Comparison of ENCODE assay signal across 21 cellular contexts in genomic region chr7:81624021-81624630, GRCh38.
DNase-seq lines count a peak whose midpoint lies in the region; ATAC-seq, FAIRE-seq and TF ChIP-seq lines count a peak whose summit lies in the region.
"Had no signal": no experiment of that assay in that cellular context is flagged by ENCODE, and none has a peak within 500 bp of the region (broad histone marks: within the 10 kb centered on the region; RNA-seq: fewer than 3 reads in every experiment).

No MANE protein-coding gene starts in this region.

- H3K4me2 ChIP-seq in astrocyte (ENCODE audit: low read length) (no peak overlapping the region), HepG2 (ENCODE audit: low read depth, low read length) (no peak overlapping the region)

- no peak overlapping the region for H3K27ac ChIP-seq in astrocyte (ENCODE audit: low read depth, low read length)
- H3K27ac ChIP-seq in HepG2 (ENCODE audit: extremely low read length, insufficient read depth, low read length) = no peak overlapping the region
- no peak overlapping the region for H3K27ac ChIP-seq in effector memory CD4-positive, alpha-beta T cell (ENCODE audit: insufficient read depth, low read length, poor library complexity, severe bottlenecking)
- H3K27ac ChIP-seq in Peyer's patch = no peak overlapping the region
- H3K27ac ChIP-seq: vagina had no signal

- 0% methylated on average over 2 of the region's 2 CpGs for WGBS in HepG2 (ENCODE audit: low lambda C conversion rate)

- peaks cover 17% of the 10 kb centered on the region for H3K4me1 Mint-ChIP-seq in astrocyte (ENCODE audit: low read depth, unreplicated experiment)

- TF ChIP-seq EP300 in HepG2 (IDR thresholded peaks at IDR 0.05; ENCODE audit: low read depth in 2 of 2, low read length in 2 of 2) (no peak), HepG2 (CRISPR knock-in tag; IDR thresholded peaks at IDR 0.05; ENCODE audit: borderline replicate concordance) (no peak)

- no peaks in the 10 kb centered on the region for H3K9me3 ChIP-seq in astrocyte (ENCODE audit: insufficient read depth, low read depth, low read length)
- no peaks in the 10 kb centered on the region for H3K9me3 ChIP-seq in HepG2 (ENCODE audit: low read length)
- H3K9me3 ChIP-seq in effector memory CD4-positive, alpha-beta T cell (ENCODE audit: control insufficient read depth, low read length) = no peaks in the 10 kb centered on the region
- H3K9me3 ChIP-seq in Peyer's patch = no peaks in the 10 kb centered on the region
- H3K9me3 ChIP-seq: HAP-1, vagina had no signal

- H4K20me1 ChIP-seq in astrocyte (ENCODE audit: insufficient read depth, low read length) (no peaks in the 10 kb centered on the region), HepG2 (ENCODE audit: insufficient read depth, low read length) (no peaks in the 10 kb centered on the region)

- POLR2A ChIA-PET in HepG2 (lab: Yijun Ruan, JAX) = no interaction called here

- in situ Hi-C loops in HepG2 (cut with HindIII; ENCODE audit: extremely low pct_ligation_motif_present, low pct_unique_long_range_greater_than_20kb) = no loop called here

- no peak for TF ChIP-seq RAD21 in HepG2 (CRISPR knock-in tag; IDR thresholded peaks at IDR 0.05)

- H3K9me3 Mint-ChIP-seq in astrocyte (ENCODE audit: unreplicated experiment) = no peaks in the 10 kb centered on the region
- H3K9me3 Mint-ChIP-seq: activated CD4-positive, alpha-beta memory T cell treated with anti-CD3 and anti-CD28 coated beads for 36 hours; activated naive CD4-positive, alpha-beta T cell treated with anti-CD3 and anti-CD28 coated beads for 36 hours; T-helper 1 cell treated with Interleukin-12 subunit alpha and Interleukin-12 subunit beta and Interleukin-4 antibody, amounts not matched to agents 30 μg/mL and 1 μg/mL, for 36 hours had no signal

- intact Hi-C loops in HepG2 (cut with micrococcal nuclease; ENCODE audit: unreplicated experiment) = no loop called here

- H3K27me3 Mint-ChIP-seq in astrocyte (ENCODE audit: low read depth, unreplicated experiment) = no peaks in the 10 kb centered on the region
- H3K27me3 Mint-ChIP-seq: activated CD4-positive, alpha-beta memory T cell treated with anti-CD3 and anti-CD28 coated beads for 36 hours had no signal

- no peak overlapping the region for H2AFZ ChIP-seq in astrocyte (ENCODE audit: low read depth, low read length)
- no peak overlapping the region for H2AFZ ChIP-seq in HepG2 (ENCODE audit: low read length)

- peaks cover 2% of the 10 kb centered on the region for H3K4me1 ChIP-seq in astrocyte (ENCODE audit: insufficient read depth, low read length)
- H3K4me1 ChIP-seq in HepG2 (ENCODE audit: insufficient read depth, low read length) = peaks cover 18% of the 10 kb centered on the region
- H3K4me1 ChIP-seq in effector memory CD4-positive, alpha-beta T cell (ENCODE audit: control insufficient read depth, insufficient read depth, low read length, poor library complexity, severe bottlenecking) = no peaks in the 10 kb centered on the region
- no peaks in the 10 kb centered on the region for H3K4me1 ChIP-seq in Peyer's patch
- H3K4me1 ChIP-seq: vagina had no signal

- ATAC-seq in HepG2 (peak; percentile 78), HG03280 (IDR thresholded peaks at IDR 0.05; ENCODE audit: unreplicated experiment) (no peak)
- ATAC-seq: left ventricle myocardium superior had no signal

- no peak for TF ChIP-seq POLR2A in HepG2 (IDR thresholded peaks at IDR 0.05; ENCODE audit: insufficient read depth in 1 of 2, low read depth in 2 of 2, low read length in 2 of 2)
- no peak for TF ChIP-seq POLR2A in Peyer's patch (IDR thresholded peaks at IDR 0.05)

- H3K4me3 Mint-ChIP-seq in astrocyte (ENCODE audit: unreplicated experiment) = no peak overlapping the region
- H3K4me3 Mint-ChIP-seq: activated CD4-positive, alpha-beta memory T cell treated with anti-CD3 and anti-CD28 coated beads for 36 hours; activated naive CD4-positive, alpha-beta T cell treated with anti-CD3 and anti-CD28 coated beads for 36 hours; T-helper 1 cell treated with Interleukin-12 subunit alpha and Interleukin-12 subunit beta and Interleukin-4 antibody, amounts not matched to agents 30 μg/mL and 1 μg/mL, for 36 hours had no signal

- H3K9ac ChIP-seq in astrocyte (ENCODE audit: low read length) = no peak overlapping the region
- no peak overlapping the region for H3K9ac ChIP-seq in HepG2 (ENCODE audit: insufficient read depth, low read depth, low read length)

- H3K4me3 ChIP-seq in astrocyte (ENCODE audit: insufficient read depth, low read depth, low read length) (no peak overlapping the region), HepG2 (replicated peaks in 1 of 3; ENCODE audit: insufficient read depth in 1 of 3, low read depth in 2 of 3, low read length in 3 of 3) (no peak overlapping the region), Peyer's patch (no peak overlapping the region)
- H3K4me3 ChIP-seq in effector memory CD4-positive, alpha-beta T cell (ENCODE audit: insufficient read depth, low read depth, low read length, poor library complexity, severe bottlenecking) = no peak overlapping the region
- H3K4me3 ChIP-seq: HAP-1, vagina had no signal

- TF ChIP-seq CTCF in astrocyte (IDR thresholded peaks at IDR 0.05; ENCODE audit: insufficient read depth, low read depth, low read length) (no peak), HepG2 (CRISPR knock-in tag; IDR thresholded peaks at IDR 0.05) (no peak), Peyer's patch (IDR thresholded peaks at IDR 0.05) (no peak)

- H3K27me3 ChIP-seq in astrocyte (ENCODE audit: insufficient read depth, low read length) = no peaks in the 10 kb centered on the region
- no peaks in the 10 kb centered on the region for H3K27me3 ChIP-seq in HepG2 (ENCODE audit: control insufficient read depth in 1 of 2, insufficient read depth in 2 of 2, low read length in 2 of 2)
- no peaks in the 10 kb centered on the region for H3K27me3 ChIP-seq in effector memory CD4-positive, alpha-beta T cell (replicated peaks; ENCODE audit: control insufficient read depth, insufficient read depth, low read length, poor library complexity, severe bottlenecking)
- H3K27me3 ChIP-seq in Peyer's patch = no peaks in the 10 kb centered on the region
- H3K27me3 ChIP-seq: vagina had no signal

- CTCF ChIA-PET in HepG2 (lab: Yijun Ruan, JAX; ENCODE audit: low intra/inter-chr PET ratio, low total read pairs) = no interaction called here

- H3K79me2 ChIP-seq in astrocyte (ENCODE audit: insufficient read depth, low read length) (no peaks in the 10 kb centered on the region), HepG2 (ENCODE audit: insufficient read depth, low read length) (no peaks in the 10 kb centered on the region)

- no peak overlapping the region for H3K27ac Mint-ChIP-seq in astrocyte (ENCODE audit: unreplicated experiment)
- H3K27ac Mint-ChIP-seq: activated CD4-positive, alpha-beta memory T cell treated with anti-CD3 and anti-CD28 coated beads for 36 hours; activated naive CD4-positive, alpha-beta T cell treated with anti-CD3 and anti-CD28 coated beads for 36 hours; T-helper 1 cell treated with Interleukin-12 subunit alpha and Interleukin-12 subunit beta and Interleukin-4 antibody, amounts not matched to agents 30 μg/mL and 1 μg/mL, for 36 hours had no signal

- no peaks in the 10 kb centered on the region for H3K36me3 ChIP-seq in astrocyte (ENCODE audit: insufficient read depth, low read length)
- no peaks in the 10 kb centered on the region for H3K36me3 ChIP-seq in HepG2 (replicated peaks in 1 of 2; ENCODE audit: control insufficient read depth in 1 of 2, insufficient read depth in 2 of 2, low read length in 2 of 2)
- H3K36me3 ChIP-seq in effector memory CD4-positive, alpha-beta T cell (ENCODE audit: control insufficient read depth, insufficient read depth, low read length) = no peaks in the 10 kb centered on the region
- no peaks in the 10 kb centered on the region for H3K36me3 ChIP-seq in Peyer's patch
- H3K36me3 ChIP-seq: HAP-1, vagina had no signal

- no TSS peak for BruUV-seq in HepG2 (replicated peaks; lab: Mats Ljungman, UMichigan)

- peak; percentile 32 for FAIRE-seq in astrocyte (lab: Jason Lieb, UNC)
- no peak for FAIRE-seq in HepG2 (lab: Jason Lieb, UNC)

- DNase-seq in EH (ENCODE audit: low read depth) (peak; percentile 52), LHCN-M2 (ENCODE audit: low read depth) (peak; percentile 87), astrocyte (ENCODE audit: low read depth) (peak; percentile 72), HepG2 (ENCODE audit: low spot score) (peak; percentile 37), SKM-1 treated with dmso at 0.1 percent for 144 hours (lab: John Stamatoyannopoulos, UW; ENCODE audit: unreplicated experiment) (no peak), Peyer's patch (no peak)
- no peak for DNase-seq in effector memory CD4-positive, alpha-beta T cell
- DNase-seq: activated CD4-positive, alpha-beta memory T cell treated with anti-CD3 and anti-CD28 coated beads for 36 hours; activated naive CD4-positive, alpha-beta T cell treated with anti-CD3 and anti-CD28 coated beads for 36 hours; activated T-cell treated with anti-CD3 and anti-CD28 coated beads, Interleukin-2, amount 50 U/mL, for 1 hour; dermis blood vessel endothelial cell; DND-41; Karpas-422; left ventricle myocardium superior; posterior cingulate gyrus; Right ventricle myocardium superior; stimulated activated CD8-positive, alpha-beta memory T cell treated with anti-CD3 and anti-CD28 coated beads, Interleukin-4, amount 100 ng/mL, for 48 hours had no signal

- no peaks in the 10 kb centered on the region for H3K36me3 Mint-ChIP-seq in astrocyte (ENCODE audit: low read depth, unreplicated experiment)
- H3K36me3 Mint-ChIP-seq: activated CD4-positive, alpha-beta memory T cell treated with anti-CD3 and anti-CD28 coated beads for 36 hours had no signal

TF ChIP-seq in HepG2, 621 proteins besides CTCF, POLR2A, EP300 and RAD21 (continues in another document):
- no peak for TF ChIP-seq SOX6 (IDR thresholded peaks at IDR 0.05)
- peak; percentile 10; the same call in 1 of the 2 replicates for TF ChIP-seq SOX6 (CRISPR knock-in tag; IDR thresholded peaks at IDR 0.05)
- TF ChIP-seq HNF4A (CRISPR knock-in tag; IDR thresholded peaks at IDR 0.05) = peak; percentile 65
- no peak for TF ChIP-seq ZNF101 (CRISPR knock-in tag; IDR thresholded peaks at IDR 0.05; ENCODE audit: borderline replicate concordance, low read depth)
- 0 out of 2 replicates have a peak, but pooled peaks have one; percentile 23 for TF ChIP-seq SOX5 (CRISPR knock-in tag; IDR thresholded peaks at IDR 0.05; ENCODE audit: borderline replicate concordance)

Comparison
In these comparisons a context has a peak if more than half of its experiments do, and no peak if none do; other contexts are left out.
1. DNase-seq: peak in EH (single experiment), LHCN-M2 (single experiment), astrocyte (single experiment) and HepG2 (single experiment); none in SKM-1 treated with dmso at 0.1 percent for 144 hours (single experiment), effector memory CD4-positive, alpha-beta T cell (0 of 3) and Peyer's patch (0 of 3).